Comparison of ENCODE assay signal across 1 cellular context in genomic region chr1:27127419-27127818, GRCh38.
TF ChIP-seq lines count a peak whose summit lies in the region.

No MANE protein-coding gene starts in this region.

TF ChIP-seq in GM23338, 12 proteins besides CTCF, POLR2A, EP300 and RAD21 (continued from another document):
- TF ChIP-seq ETS1 (IDR thresholded peaks at IDR 0.05) (no peak), EZH2 (IDR thresholded peaks at IDR 0.05; ENCODE audit: low read depth, unreplicated experiment) (no peak), ZNF462 (CRISPR knock-in tag; IDR thresholded peaks at IDR 0.05) (no peak), ZNF114 (CRISPR knock-in tag; IDR thresholded peaks at IDR 0.05) (no peak), EZH2phosphoT487 (IDR thresholded peaks at IDR 0.05; ENCODE audit: unreplicated experiment) (no peak), REST (IDR thresholded peaks at IDR 0.05; ENCODE audit: unreplicated experiment) (no peak), ZNF331 (CRISPR knock-in tag; IDR thresholded peaks at IDR 0.05; ENCODE audit: low read depth) (no peak), NANOG (IDR thresholded peaks at IDR 0.05; ENCODE audit: borderline replicate concordance) (no peak), CREB1 (CRISPR knock-in tag; IDR thresholded peaks at IDR 0.05; ENCODE audit: low read depth) (no peak), STAT1 (IDR thresholded peaks at IDR 0.05; ENCODE audit: unreplicated experiment) (no peak), JUNB (IDR thresholded peaks at IDR 0.05; ENCODE audit: unreplicated experiment) (no peak)
